ENCODE assay signal across 8 cellular contexts in genomic region chr5:140114341-140115185, GRCh38. TPM values are rescaled to one million over a fixed set of nuclear protein-coding genes. Genes with fewer than 3 reads are reported as not detected.
DNase-seq lines count a peak whose midpoint lies in the region; ATAC-seq and TF ChIP-seq lines count a peak whose summit lies in the region.

No MANE protein-coding gene starts in this region.

- peaks cover 27 to 79% of the 10 kb centered on the region in 2 donors for H3K4me1 ChIP-seq in adrenal gland (replicated peaks in 1 of 2)

- TF ChIP-seq CTCF in adrenal gland (IDR thresholded peaks at IDR 0.05) = no peak

- H3K36me3 ChIP-seq in adrenal gland (replicated peaks in 1 of 2) = no peaks in the 10 kb centered on the region

- H3K27me3 ChIP-seq in adrenal gland = no peaks in the 10 kb centered on the region

- whole genome bisulfite sequencing in adrenal gland, 4 donors = 2 to 9% (median 5%) methylated on average over 9 to 65 of the region's 65 CpGs

- in situ Hi-C loops in SK-MEL-5 (cut with HindIII; ENCODE audit: low pct_unique_long_range_greater_than_20kb, low sequenced_read_pairs) = no loop called here

- DNase-seq in CMK (ENCODE audit: low read depth) (peak; percentile 33), SK-MEL-5 (ENCODE audit: low read depth, low spot score) (peak; percentile 69), adrenal gland (peak; percentile 72 to 90 (median 83)), left cardiac atrium (peak; percentile 79), posterior vena cava (ENCODE audit: low spot score) (peak; percentile 93), NCI-H524 treated with DMSO at 0.1 percent for 48 hours (lab: John Stamatoyannopoulos, UW) (no peak)

- ATAC-seq in GM19397 (IDR thresholded peaks at IDR 0.05; ENCODE audit: unreplicated experiment) (peak; percentile 30), HG03521 (IDR thresholded peaks at IDR 0.05; ENCODE audit: unreplicated experiment) (peak; percentile 23), left cardiac atrium (peak; percentile 65 to 78)

- TF ChIP-seq POLR2A in adrenal gland (IDR thresholded peaks at IDR 0.05) = peak; percentile 52 to 62

- intact Hi-C loops in adrenal gland (cut with DNase I) (loop anchor here in 1 of 2 donors (5.0 kb wide), 1 partner anchor 33 kb away; no protein-coding TSS in a partner anchor), left cardiac atrium (cut with DNase I) (no loop called here), posterior vena cava (cut with DNase I) (no loop called here)

- H3K4me3 ChIP-seq in adrenal gland = peak overlapping the region; percentile 7 to 89 (median 54)

- peak overlapping the region; percentile 59 to 99 (median 96) for H3K27ac ChIP-seq in adrenal gland

- H3K9me3 ChIP-seq in adrenal gland (replicated peaks in 1 of 3) = no peaks in the 10 kb centered on the region

RNA-seq across cellular contexts. Expression of gene PURA, which starts 0.7 kb away (rescaled TPM):
- total RNA-seq in SK-MEL-5 (2014; rRNA removed; shearing (Covaris generic)) = 8.0 and 9.6 TPM in 2 replicates
- polyA plus RNA-seq in SK-MEL-5 (2015; cell fraction: cytosol; rRNA removed) = 4.6 and 5.4 TPM in 2 replicates
- polyA plus RNA-seq in SK-MEL-5 (2015; cell fraction: nucleus; rRNA removed) = 9.4 and 9.8 TPM in 2 replicates
- 10 to 100 TPM; 19.0 to 37.0 (median 25.4) TPM for total RNA-seq in adrenal gland
- polyA plus RNA-seq in adrenal gland = 10 to 100 TPM in 1 of 3 donors, 1 to 10 TPM in 2; 4.9 to 14.0 (median 10.0) TPM
- 10 to 100 TPM; 27.3 to 27.4 TPM for total RNA-seq in left cardiac atrium
- 10 to 100 TPM; 39.1 to 43.5 TPM for total RNA-seq in posterior vena cava

RNA-seq across cellular contexts. Expression of gene IGIP, which starts 11.2 kb away (rescaled TPM):
- total RNA-seq in SK-MEL-5 (2014; rRNA removed; shearing (Covaris generic)) = 1.9 and 2.0 TPM in 2 replicates
- polyA plus RNA-seq in SK-MEL-5 (2015; cell fraction: cytosol; rRNA removed) = 1.5 and 1.6 TPM in 2 replicates
- 13.3 and 14.3 TPM in 2 replicates for polyA plus RNA-seq in SK-MEL-5 (2015; cell fraction: nucleus; rRNA removed)
- total RNA-seq in adrenal gland (10 to 100 TPM in 7 of 8 donors, 1 to 10 TPM in 1; 8.8 to 25.9 (median 13.8) TPM), left cardiac atrium (10 to 100 TPM; 12.3 to 14.4 TPM), posterior vena cava (10 to 100 TPM; 21.3 to 26.6 TPM)
- 10 to 100 TPM in 2 of 3 donors, 1 to 10 TPM in 1; 5.6 to 14.8 (median 10.9) TPM for polyA plus RNA-seq in adrenal gland
